ENCODE assay signal across 8 cellular contexts in the genomic region with DNA sequence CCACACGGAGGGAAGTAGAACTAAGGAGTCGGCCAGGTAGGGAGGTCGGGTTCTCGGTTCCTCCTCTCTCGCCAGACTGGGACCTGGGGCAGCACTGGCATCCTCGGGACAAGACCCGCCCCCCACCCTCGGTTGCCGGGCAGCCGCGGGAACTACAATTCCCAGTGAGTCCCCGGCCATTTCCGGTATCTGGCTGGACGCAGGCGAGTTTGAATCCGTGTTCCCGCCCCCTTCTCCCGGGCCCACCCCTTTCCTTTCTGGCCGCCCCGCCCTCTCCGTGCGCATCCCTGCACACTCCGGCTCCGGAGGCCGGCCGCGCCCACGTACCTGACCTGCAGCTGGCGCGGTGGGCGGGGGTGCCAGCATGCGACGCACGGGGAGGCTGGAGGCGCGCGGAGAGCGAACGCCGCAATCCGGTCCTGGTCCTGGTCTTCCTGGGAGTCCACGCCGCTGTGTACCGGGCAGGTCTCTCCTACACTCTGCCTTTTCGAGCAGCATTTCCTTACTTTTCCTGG. TPM values are rescaled to one million over a fixed set of nuclear protein-coding genes. Genes with fewer than 3 reads are reported as not detected.
DNase-seq lines count a peak whose midpoint lies in the region; ATAC-seq and TF ChIP-seq lines count a peak whose summit lies in the region.

No MANE protein-coding gene starts in this region.

- intact Hi-C loops in dendritic cell treated with granulocyte-macrophage colony-stimulating factor and Interleukin-4, amounts not matched to agents 40 ng/mL and 50 ng/mL, for 4 days (cut with micrococcal nuclease) = loop anchor here (10.0 kb wide), 2 partner anchors 100 to 300 kb away; a partner anchor contains a TSS

- ATAC-seq in GM19043 (IDR thresholded peaks at IDR 0.05; ENCODE audit: low read depth, unreplicated experiment) (peak; percentile 51), HG03280 (IDR thresholded peaks at IDR 0.05; ENCODE audit: unreplicated experiment) (peak; percentile 38), left lobe of liver (peak; percentile 93)

- peak; percentile 17 for DNase-seq in AG09309 (ENCODE audit: low read depth)
- peak; percentile 16 to 79 for DNase-seq in NCI-H446 (lab: John Stamatoyannopoulos, UW)
- DNase-seq in activated CD4-positive, alpha-beta T cell treated with anti-CD3 and anti-CD28 coated beads for 24 hours (ENCODE audit: low read depth in 2 of 2) = peak; percentile 27 to 70
- DNase-seq in left lobe of liver (ENCODE audit: low spot score) = peak; percentile 80
- DNase-seq in stimulated activated CD4-positive, alpha-beta T cell treated with anti-CD3 and anti-CD28 coated beads, Interleukin-1b, Interleukin-23, amount 100 ng/mL, for 48 hours = peak; percentile 60

- H3K4me3 ChIP-seq in AG09309 (ENCODE audit: control insufficient read depth, low read depth, low read length) = peak overlapping the region; percentile 65

- H3K4me3 Mint-ChIP-seq in dendritic cell treated with granulocyte-macrophage colony-stimulating factor and Interleukin-4, amounts not matched to agents 40 ng/mL and 50 ng/mL, for 4 days = peak overlapping the region; percentile 81

- TF ChIP-seq CTCF in AG09309 (IDR thresholded peaks at IDR 0.05; ENCODE audit: control insufficient read depth, insufficient read depth, low read depth, low read length, missing control alignments) = no peak

- peak overlapping the region; percentile 83 for H3K27ac Mint-ChIP-seq in dendritic cell treated with granulocyte-macrophage colony-stimulating factor and Interleukin-4, amounts not matched to agents 40 ng/mL and 50 ng/mL, for 4 days

- H3K4me1 Mint-ChIP-seq in dendritic cell treated with granulocyte-macrophage colony-stimulating factor and Interleukin-4, amounts not matched to agents 40 ng/mL and 50 ng/mL, for 4 days (ENCODE audit: low read depth) = peaks cover 44% of the 10 kb centered on the region

- H3K9me3 Mint-ChIP-seq in dendritic cell treated with granulocyte-macrophage colony-stimulating factor and Interleukin-4, amounts not matched to agents 40 ng/mL and 50 ng/mL, for 4 days = no peaks in the 10 kb centered on the region

- H3K36me3 Mint-ChIP-seq in dendritic cell treated with granulocyte-macrophage colony-stimulating factor and Interleukin-4, amounts not matched to agents 40 ng/mL and 50 ng/mL, for 4 days (ENCODE audit: low read depth) = peaks cover 5% of the 10 kb centered on the region

- peaks cover 25% of the 10 kb centered on the region for H3K27me3 Mint-ChIP-seq in dendritic cell treated with granulocyte-macrophage colony-stimulating factor and Interleukin-4, amounts not matched to agents 40 ng/mL and 50 ng/mL, for 4 days

RNA-seq across cellular contexts. Expression of a gene that starts 10.2 kb away (rescaled TPM):
- total RNA-seq in left lobe of liver = 1.6 TPM

RNA-seq across cellular contexts. Expression of a gene that starts 11.3 kb away (rescaled TPM):
- total RNA-seq in left lobe of liver = not detected

Comparison
In these comparisons a context has a peak if more than half of its experiments do, and no peak if none do; other contexts are left out.
1. Peak in every context shown above with its lines: DNase-seq, ATAC-seq and H3K4me3 ChIP-seq.
2. DNase-seq: peak in every context shown above with its lines; median percentile 80 in left lobe of liver; 60 in stimulated activated CD4-positive, alpha-beta T cell treated with anti-CD3 and anti-CD28 coated beads, Interleukin-1b, Interleukin-23, amount 100 ng/mL, for 48 hours; 48 in activated CD4-positive, alpha-beta T cell treated with anti-CD3 and anti-CD28 coated beads for 24 hours; 48 in NCI-H446; 17 in AG09309.
3. ATAC-seq: peak in every context shown above with its lines; median percentile 93 in left lobe of liver; 51 in GM19043; 38 in HG03280.